In the genomic region with DNA sequence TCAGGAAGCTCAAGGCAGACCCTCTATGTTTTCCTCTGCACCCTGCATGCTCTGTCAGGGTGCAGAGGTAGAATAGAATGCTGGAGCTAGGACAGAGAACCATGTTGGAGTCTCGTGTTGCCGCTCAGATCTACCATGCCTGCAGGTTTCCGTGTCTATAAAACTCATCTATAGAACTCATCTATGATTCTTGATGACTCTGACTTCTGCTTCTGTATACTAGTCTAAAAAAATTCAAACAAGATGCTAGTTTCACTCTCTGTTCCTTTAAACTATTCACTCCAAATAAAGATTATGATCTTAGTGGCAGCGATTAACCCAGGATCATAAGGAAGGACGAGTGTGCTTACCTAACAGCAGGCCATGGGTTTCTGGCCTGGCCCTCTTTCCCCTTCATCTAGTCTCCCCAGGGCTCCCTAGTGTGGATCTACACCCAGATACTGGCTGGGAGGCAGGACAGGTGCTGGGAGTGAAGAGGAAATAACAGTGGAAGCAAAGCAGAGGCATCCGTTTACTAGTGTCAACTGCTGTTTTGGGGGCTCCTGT, we compare ENCODE assay signal across 20 cellular contexts.
DNase-seq lines count a peak whose midpoint lies in the region; ATAC-seq and TF ChIP-seq lines count a peak whose summit lies in the region.
"Had no signal": no experiment of that assay in that cellular context is flagged by ENCODE, and none has a peak within 500 bp of the region (broad histone marks: within the 10 kb centered on the region; RNA-seq: fewer than 3 reads in every experiment).

No MANE protein-coding gene starts in this region.

- TF ChIP-seq CTCF in fibroblast of villous mesenchyme (IDR thresholded peaks at IDR 0.05; ENCODE audit: insufficient read depth, low read depth, low read length) (no peak), left ventricle myocardium inferior (IDR thresholded peaks at IDR 0.05; ENCODE audit: borderline replicate concordance) (no peak)

- intact Hi-C loops in left ventricle myocardium inferior (cut with micrococcal nuclease) = no loop called here

- H3K9me3 ChIP-seq in left ventricle myocardium inferior (replicated peaks) = no peaks in the 10 kb centered on the region
- H3K9me3 ChIP-seq: BE2C, SK-N-SH had no signal

- H3K4me3 Mint-ChIP-seq in activated T-cell treated with anti-CD3 and anti-CD28 coated beads, Interleukin-2, amount 50 U/mL, for 72 hours = no peak overlapping the region
- no peak overlapping the region for H3K4me3 Mint-ChIP-seq in stimulated activated memory B cell treated with anti-CD40 and anti-IgM and Interleukin-4, amounts not matched to agents 10 μg/mL and 1 μg/mL and 100 μg/mL, for 72 hours
- H3K4me3 Mint-ChIP-seq: CD8-positive, alpha-beta T cell had no signal

- peaks cover 25% of the 10 kb centered on the region for H3K4me1 ChIP-seq in left ventricle myocardium inferior
- H3K4me1 ChIP-seq: BE2C had no signal

- peak overlapping the region; percentile 2 for H3K27ac Mint-ChIP-seq in activated T-cell treated with anti-CD3 and anti-CD28 coated beads, Interleukin-2, amount 50 U/mL, for 72 hours
- no peak overlapping the region for H3K27ac Mint-ChIP-seq in stimulated activated memory B cell treated with anti-CD40 and anti-IgM and Interleukin-4, amounts not matched to agents 10 μg/mL and 1 μg/mL and 100 μg/mL, for 72 hours
- H3K27ac Mint-ChIP-seq: CD8-positive, alpha-beta T cell had no signal

- no peaks in the 10 kb centered on the region for H3K27me3 Mint-ChIP-seq in activated T-cell treated with anti-CD3 and anti-CD28 coated beads, Interleukin-2, amount 50 U/mL, for 72 hours (ENCODE audit: low read depth)
- H3K27me3 Mint-ChIP-seq in stimulated activated memory B cell treated with anti-CD40 and anti-IgM and Interleukin-4, amounts not matched to agents 10 μg/mL and 1 μg/mL and 100 μg/mL, for 72 hours = no peaks in the 10 kb centered on the region

- no peak overlapping the region for H3K4me3 ChIP-seq in fibroblast of villous mesenchyme (ENCODE audit: low read depth, low read length)
- H3K4me3 ChIP-seq in left ventricle myocardium inferior = no peak overlapping the region
- H3K4me3 ChIP-seq: K562 had no signal

- H3K36me3 Mint-ChIP-seq in activated T-cell treated with anti-CD3 and anti-CD28 coated beads, Interleukin-2, amount 50 U/mL, for 72 hours (ENCODE audit: insufficient read depth in 2 of 2) = peaks cover 10 to 20% of the 10 kb centered on the region in 2 donors
- H3K36me3 Mint-ChIP-seq in stimulated activated memory B cell treated with anti-CD40 and anti-IgM and Interleukin-4, amounts not matched to agents 10 μg/mL and 1 μg/mL and 100 μg/mL, for 72 hours = no peaks in the 10 kb centered on the region

- H3K4me1 Mint-ChIP-seq in activated T-cell treated with anti-CD3 and anti-CD28 coated beads, Interleukin-2, amount 50 U/mL, for 72 hours (ENCODE audit: low read depth) = peaks cover 37% of the 10 kb centered on the region
- H3K4me1 Mint-ChIP-seq in stimulated activated memory B cell treated with anti-CD40 and anti-IgM and Interleukin-4, amounts not matched to agents 10 μg/mL and 1 μg/mL and 100 μg/mL, for 72 hours = peaks cover 17% of the 10 kb centered on the region

- no peak for DNase-seq in activated T-cell treated with anti-CD3 and anti-CD28 coated beads, Interleukin-2, amount 50 U/mL, for 72 hours
- DNase-seq in activated T-cell treated with anti-CD3 and anti-CD28 coated beads for 4 hours = no peak
- peak; percentile 66 for DNase-seq in NCI-H526 treated with DMSO at 0.1 percent for 48 hours (lab: John Stamatoyannopoulos, UW)
- peak; percentile 25 for DNase-seq in fibroblast of villous mesenchyme (ENCODE audit: low read depth)
- no peak for DNase-seq in left ventricle myocardium inferior
- DNase-seq in amniotic stem cell (lab: John Stamatoyannopoulos, UW) = no peak
- DNase-seq in activated CD4-positive, alpha-beta T cell treated with anti-CD3 and anti-CD28 coated beads, Interleukin-2, amount 50 U/mL, for 1 hour = no peak
- DNase-seq: 8988T; BE2C; CD8-positive, alpha-beta T cell; DMS53; NCI-H1436 treated with DMSO at 0.1 percent for 48 hours; NCI-H2081; NCI-H446 treated with DMSO at 0.1 percent for 48 hours; NCI-H774; RPMI8226; SHP77 treated with DMSO at 0.1 percent for 48 hours; SK-N-SH had no signal

- H3K36me3 ChIP-seq in left ventricle myocardium inferior = no peaks in the 10 kb centered on the region
- H3K36me3 ChIP-seq: BE2C had no signal

- no peaks in the 10 kb centered on the region for H3K9me3 Mint-ChIP-seq in activated T-cell treated with anti-CD3 and anti-CD28 coated beads, Interleukin-2, amount 50 U/mL, for 72 hours
- no peaks in the 10 kb centered on the region for H3K9me3 Mint-ChIP-seq in stimulated activated memory B cell treated with anti-CD40 and anti-IgM and Interleukin-4, amounts not matched to agents 10 μg/mL and 1 μg/mL and 100 μg/mL, for 72 hours
- H3K9me3 Mint-ChIP-seq: CD8-positive, alpha-beta T cell had no signal

- ATAC-seq in activated T-cell treated with anti-CD3 and anti-CD28 coated beads, Interleukin-2, amount 50 U/mL, for 72 hours (replicated peaks in 1 of 2) = no peak
- peak; percentile 39 for ATAC-seq in stimulated activated memory B cell treated with anti-CD40 and anti-IgM and Interleukin-4, amounts not matched to agents 10 μg/mL and 1 μg/mL and 100 μg/mL, for 72 hours
- ATAC-seq: CD8-positive, alpha-beta T cell; K562 had no signal

- no peaks in the 10 kb centered on the region for H3K27me3 ChIP-seq in left ventricle myocardium inferior (ENCODE audit: low read depth)

- no peak overlapping the region for H3K27ac ChIP-seq in left ventricle myocardium inferior (replicated peaks)

Comparison
In these comparisons a context has a peak if more than half of its experiments do, and no peak if none do; other contexts are left out.
1. DNase-seq: peak in NCI-H526 treated with DMSO at 0.1 percent for 48 hours (single experiment) and fibroblast of villous mesenchyme (single experiment); none in activated T-cell treated with anti-CD3 and anti-CD28 coated beads, Interleukin-2, amount 50 U/mL, for 72 hours (0 of 2), activated T-cell treated with anti-CD3 and anti-CD28 coated beads for 4 hours (single experiment), left ventricle myocardium inferior (single experiment), amniotic stem cell (single experiment) and activated CD4-positive, alpha-beta T cell treated with anti-CD3 and anti-CD28 coated beads, Interleukin-2, amount 50 U/mL, for 1 hour (single experiment).